Comparison of ENCODE assay signal across 21 cellular contexts in genomic region chr4:174626310-174627022, GRCh38.
"Had no signal": no experiment of that assay in that cellular context is flagged by ENCODE, and none has a peak within 500 bp of the region (broad histone marks: within the 10 kb centered on the region; RNA-seq: fewer than 3 reads in every experiment).

No MANE protein-coding gene starts in this region.

- H3K79me2 ChIP-seq: parathyroid adenoma had no signal

- H3K4me3 ChIP-seq: gastroesophageal sphincter, heart left ventricle had no signal

- H3K27me3 Mint-ChIP-seq: activated naive CD4-positive, alpha-beta T cell treated with anti-CD3 and anti-CD28 coated beads, Interleukin-2, amount 10 ng/mL, durations not matched to agents 7 days and 5 days; stimulated activated naive B cell treated with anti-CD40 and anti-IgM and Interleukin-4, amounts not matched to agents 10 μg/mL and 1 μg/mL and 100 μg/mL, for 72 hours had no signal

- H3K4me1 Mint-ChIP-seq: activated CD4-positive, alpha-beta T cell treated with anti-CD3 and anti-CD28 coated beads, Interleukin-2, amount 10 ng/mL, durations not matched to agents 7 days and 5 days; activated naive CD4-positive, alpha-beta T cell treated with anti-CD3 and anti-CD28 coated beads, Interleukin-2, amount 10 ng/mL, durations not matched to agents 7 days and 5 days; immature natural killer cell; natural killer cell; stimulated activated naive B cell treated with anti-CD40 and anti-IgM and Interleukin-4, amounts not matched to agents 10 μg/mL and 1 μg/mL and 100 μg/mL, for 72 hours had no signal

- DNase-seq: activated CD4-positive, alpha-beta T cell treated with anti-CD3 and anti-CD28 coated beads, Interleukin-2, amount 10 ng/mL, durations not matched to agents 7 days and 5 days; activated CD8-positive, alpha-beta memory T cell treated with anti-CD3 and anti-CD28 coated beads, Interleukin-2, amount 50 U/mL, for 4 hours; activated CD8-positive, alpha-beta T cell treated with anti-CD3 and anti-CD28 coated beads, Interleukin-2, amount 10 ng/mL, durations not matched to agents 7 days and 5 days; activated effector memory CD4-positive, alpha-beta T cell treated with Interleukin-2 at 50 U/mL for 16 hours; activated naive CD4-positive, alpha-beta T cell treated with anti-CD3 and anti-CD28 coated beads, Interleukin-2, amount 10 ng/mL, durations not matched to agents 7 days and 5 days; activated T-cell treated with anti-CD3 and anti-CD28 coated beads, Interleukin-2, amount 50 U/mL, for 48 hours; aorta; effector CD8-positive, alpha-beta T cell; heart left ventricle; immature natural killer cell; kidney glomerular epithelial cell; natural killer cell; stimulated activated CD4-positive, alpha-beta T cell treated with anti-CD3 and anti-CD28 coated beads, Interleukin-4, amount 100 ng/mL, for 4 hours; stimulated activated naive B cell treated with anti-CD40 and anti-IgM and Interleukin-4, amounts not matched to agents 10 μg/mL and 1 μg/mL and 100 μg/mL, for 72 hours; T-helper 1 cell; T-helper 9 cell had no signal

- H3K36me3 ChIP-seq: gastroesophageal sphincter, heart left ventricle, neutrophil had no signal

- H3K9me3 Mint-ChIP-seq: activated CD4-positive, alpha-beta T cell treated with anti-CD3 and anti-CD28 coated beads, Interleukin-2, amount 10 ng/mL, durations not matched to agents 7 days and 5 days; activated naive CD4-positive, alpha-beta T cell treated with anti-CD3 and anti-CD28 coated beads, Interleukin-2, amount 10 ng/mL, durations not matched to agents 7 days and 5 days; immature natural killer cell; natural killer cell had no signal

- H3K9ac ChIP-seq: parathyroid adenoma had no signal

- H3K4me1 ChIP-seq: heart left ventricle, parathyroid adenoma had no signal

- ATAC-seq: activated CD8-positive, alpha-beta T cell treated with anti-CD3 and anti-CD28 coated beads, Interleukin-2, amount 10 ng/mL, durations not matched to agents 7 days and 5 days; esophagus mucosa; gastroesophageal sphincter; heart left ventricle; natural killer cell; sciatic nerve; stimulated activated naive B cell treated with anti-CD40 and anti-IgM and Interleukin-4, amounts not matched to agents 10 μg/mL and 1 μg/mL and 100 μg/mL, for 72 hours had no signal

- H2AFZ ChIP-seq: parathyroid adenoma had no signal

- H3K4me3 Mint-ChIP-seq: activated CD4-positive, alpha-beta T cell treated with anti-CD3 and anti-CD28 coated beads, Interleukin-2, amount 10 ng/mL, durations not matched to agents 7 days and 5 days; activated CD8-positive, alpha-beta T cell treated with anti-CD3 and anti-CD28 coated beads, Interleukin-2, amount 10 ng/mL, durations not matched to agents 7 days and 5 days; activated naive CD4-positive, alpha-beta T cell treated with anti-CD3 and anti-CD28 coated beads, Interleukin-2, amount 10 ng/mL, durations not matched to agents 7 days and 5 days; immature natural killer cell; natural killer cell; stimulated activated naive B cell treated with anti-CD40 and anti-IgM and Interleukin-4, amounts not matched to agents 10 μg/mL and 1 μg/mL and 100 μg/mL, for 72 hours had no signal

- H3K27ac ChIP-seq: gastroesophageal sphincter, heart left ventricle, neutrophil, parathyroid adenoma had no signal

- H3K27ac Mint-ChIP-seq: activated CD4-positive, alpha-beta T cell treated with anti-CD3 and anti-CD28 coated beads, Interleukin-2, amount 10 ng/mL, durations not matched to agents 7 days and 5 days; activated CD8-positive, alpha-beta T cell treated with anti-CD3 and anti-CD28 coated beads, Interleukin-2, amount 10 ng/mL, durations not matched to agents 7 days and 5 days; activated naive CD4-positive, alpha-beta T cell treated with anti-CD3 and anti-CD28 coated beads, Interleukin-2, amount 10 ng/mL, durations not matched to agents 7 days and 5 days; immature natural killer cell; natural killer cell; stimulated activated naive B cell treated with anti-CD40 and anti-IgM and Interleukin-4, amounts not matched to agents 10 μg/mL and 1 μg/mL and 100 μg/mL, for 72 hours had no signal

- H3K27me3 ChIP-seq: gastroesophageal sphincter, heart left ventricle, neutrophil had no signal

- H3K9me3 ChIP-seq: gastroesophageal sphincter, heart left ventricle, neutrophil had no signal

- H3K36me3 Mint-ChIP-seq: activated naive CD4-positive, alpha-beta T cell treated with anti-CD3 and anti-CD28 coated beads, Interleukin-2, amount 10 ng/mL, durations not matched to agents 7 days and 5 days; immature natural killer cell; natural killer cell; stimulated activated naive B cell treated with anti-CD40 and anti-IgM and Interleukin-4, amounts not matched to agents 10 μg/mL and 1 μg/mL and 100 μg/mL, for 72 hours had no signal
